8 cellular contexts compared by ENCODE assay signal in the genomic region with DNA sequence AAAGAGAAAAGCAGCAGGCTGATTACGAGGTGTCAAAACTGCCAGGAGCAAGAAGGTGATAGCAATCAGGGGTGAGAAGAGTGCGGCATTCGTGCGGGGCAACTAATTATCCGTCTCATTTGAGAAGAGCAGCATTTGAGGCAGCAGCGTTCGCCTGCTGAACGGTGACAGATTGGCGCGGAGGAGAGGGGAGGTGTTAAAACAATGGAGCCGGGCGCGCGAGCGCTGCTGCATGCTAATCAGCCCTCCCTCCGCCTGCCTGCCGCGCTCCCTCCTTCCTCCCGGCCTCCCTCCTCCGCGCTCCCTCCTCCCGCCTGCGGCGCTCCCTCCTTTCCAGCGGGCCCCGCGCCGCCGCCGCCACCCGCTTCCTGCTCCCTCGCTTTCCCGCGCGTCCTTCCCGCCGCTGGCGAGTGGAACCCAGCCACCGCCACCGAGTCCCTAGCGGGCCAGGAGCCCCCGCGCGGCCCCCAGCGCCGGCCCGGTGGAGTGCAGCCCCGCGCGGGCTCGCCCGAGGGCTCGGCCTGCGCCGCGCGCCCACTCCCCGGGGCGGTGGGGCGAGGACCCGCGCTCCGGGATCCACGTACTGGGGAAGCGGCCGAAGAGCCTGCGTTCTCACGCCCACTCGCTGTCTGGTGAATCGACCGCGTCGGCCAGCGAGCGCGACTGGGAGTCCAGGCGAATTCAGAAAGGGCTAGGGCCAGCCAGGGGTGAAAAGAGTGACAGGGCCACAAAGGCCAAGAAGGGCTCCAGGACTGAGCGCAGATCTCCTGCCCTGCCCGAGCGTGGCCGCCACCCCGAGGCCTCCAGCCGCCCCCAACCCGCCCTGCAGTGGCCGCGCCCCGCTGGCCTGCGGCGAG.
DNase-seq lines count a peak whose midpoint lies in the region; ATAC-seq and TF ChIP-seq lines count a peak whose summit lies in the region.

No MANE protein-coding gene starts in this region.

- peak overlapping the region; percentile 54 for H3K27ac Mint-ChIP-seq in activated B cell treated with CpG ODN at 0.5 μM for 24 hours
- peak overlapping the region in 2 of 6 donors; percentile 9 to 47 for H3K27ac Mint-ChIP-seq in immature natural killer cell

- H3K9me3 ChIP-seq in gastrocnemius medialis, result no peaks in the 10 kb centered on the region

- H3K27me3 Mint-ChIP-seq in activated B cell treated with CpG ODN at 0.5 μM for 24 hours (peaks cover 2% of the 10 kb centered on the region), immature natural killer cell (ENCODE audit: low read depth in 3 of 3) (peaks cover 2 to 9% (median 3%) of the 10 kb centered on the region in 3 donors)

- H3K4me3 Mint-ChIP-seq in activated B cell treated with CpG ODN at 0.5 μM for 24 hours, result peak overlapping the region; percentile 86
- H3K4me3 Mint-ChIP-seq in immature natural killer cell, result peak overlapping the region; percentile 84 to 95 (median 88)

- no peak for TF ChIP-seq POLR2A in gastrocnemius medialis (IDR thresholded peaks at IDR 0.05)

- no peaks in the 10 kb centered on the region for H3K9me3 Mint-ChIP-seq in activated B cell treated with CpG ODN at 0.5 μM for 24 hours
- H3K9me3 Mint-ChIP-seq in immature natural killer cell, result no peaks in the 10 kb centered on the region

- no peaks in the 10 kb centered on the region for H3K36me3 ChIP-seq in gastrocnemius medialis

- ATAC-seq in GM21360 (IDR thresholded peaks at IDR 0.05; ENCODE audit: unreplicated experiment), result peak; percentile 20
- ATAC-seq in activated B cell treated with CpG ODN at 0.5 μM for 24 hours (ENCODE audit: low read depth), result peak; percentile 45
- ATAC-seq in gastrocnemius medialis, result peak; percentile 43 to 70

- CTCF ChIA-PET in activated B cell treated with CpG ODN at 0.5 μM for 24 hours (lab: Charles Lee), result interaction anchor here (0.8 to 1.5 kb wide), 2 partner anchors 16 kb away, joined by 3 to 8 read pairs; no protein-coding TSS in a partner anchor

- H3K27ac ChIP-seq in caudate nucleus (ENCODE audit: low read depth, low read length) (peak overlapping the region; percentile 88), gastrocnemius medialis (peak overlapping the region in 1 of 4 donors; percentile 45)

- H3K4me1 ChIP-seq in gastrocnemius medialis, result peaks cover 4 to 12% of the 10 kb centered on the region in 2 donors

- no peak for TF ChIP-seq CTCF in activated B cell treated with CpG ODN at 0.5 μM for 24 hours (IDR thresholded peaks at IDR 0.05)
- no peak for TF ChIP-seq CTCF in gastrocnemius medialis (IDR thresholded peaks at IDR 0.05 in 4 of 5, conservative IDR thresholded peaks at IDR 0.05 in 1 of 5)

- intact Hi-C loops in activated B cell treated with CpG ODN at 0.5 μM for 24 hours (cut with micrococcal nuclease), result loop anchor here (1.0 to 5.0 kb wide), 2 partner anchors 35 to 76 kb away; a partner anchor contains a TSS
- intact Hi-C loops in gastrocnemius medialis (cut with DNase I; ENCODE audit: low total_unique reads), result no loop called here

- H3K36me3 Mint-ChIP-seq in activated B cell treated with CpG ODN at 0.5 μM for 24 hours (ENCODE audit: low read depth) (peaks cover 26% of the 10 kb centered on the region), immature natural killer cell (no peaks in the 10 kb centered on the region)

- no peaks in the 10 kb centered on the region for H3K27me3 ChIP-seq in gastrocnemius medialis

- DNase-seq in Caki2 (ENCODE audit: low read depth), result peak; percentile 70
- peak; percentile 50 to 64 for DNase-seq in Kasumi-1 (lab: John Stamatoyannopoulos, UW)
- DNase-seq in activated B cell treated with CpG ODN at 0.5 μM for 24 hours, result peak; percentile 41
- DNase-seq in caudate nucleus (lab: John Stamatoyannopoulos, UW), result peak in 60 of 61 donors; percentile 16 to 95 (median 84)
- peak in 2 of 3 donors; percentile 34 to 42 for DNase-seq in immature natural killer cell
- peak; percentile 21 to 32 for DNase-seq in gastrocnemius medialis
- DNase-seq in GOT3 (lab: John Stamatoyannopoulos, UW), result no peak

- POLR2A ChIA-PET in activated B cell treated with CpG ODN at 0.5 μM for 24 hours (lab: Charles Lee), result no interaction called here

- in situ Hi-C loops in Caki2 (cut with HindIII; ENCODE audit: low pct_unique_long_range_greater_than_20kb, low sequenced_read_pairs), result no loop called here
- in situ Hi-C loops in gastrocnemius medialis (cut with MboI; ENCODE audit: low sequenced_read_pairs in 4 of 4), result no loop called here

- H3K4me1 Mint-ChIP-seq in activated B cell treated with CpG ODN at 0.5 μM for 24 hours (peaks cover 56% of the 10 kb centered on the region), immature natural killer cell (peaks cover 18 to 34% of the 10 kb centered on the region in 2 donors)

- H3K4me3 ChIP-seq in gastrocnemius medialis, result peak overlapping the region; percentile 48 to 86 (median 63)
